In the genomic region with DNA sequence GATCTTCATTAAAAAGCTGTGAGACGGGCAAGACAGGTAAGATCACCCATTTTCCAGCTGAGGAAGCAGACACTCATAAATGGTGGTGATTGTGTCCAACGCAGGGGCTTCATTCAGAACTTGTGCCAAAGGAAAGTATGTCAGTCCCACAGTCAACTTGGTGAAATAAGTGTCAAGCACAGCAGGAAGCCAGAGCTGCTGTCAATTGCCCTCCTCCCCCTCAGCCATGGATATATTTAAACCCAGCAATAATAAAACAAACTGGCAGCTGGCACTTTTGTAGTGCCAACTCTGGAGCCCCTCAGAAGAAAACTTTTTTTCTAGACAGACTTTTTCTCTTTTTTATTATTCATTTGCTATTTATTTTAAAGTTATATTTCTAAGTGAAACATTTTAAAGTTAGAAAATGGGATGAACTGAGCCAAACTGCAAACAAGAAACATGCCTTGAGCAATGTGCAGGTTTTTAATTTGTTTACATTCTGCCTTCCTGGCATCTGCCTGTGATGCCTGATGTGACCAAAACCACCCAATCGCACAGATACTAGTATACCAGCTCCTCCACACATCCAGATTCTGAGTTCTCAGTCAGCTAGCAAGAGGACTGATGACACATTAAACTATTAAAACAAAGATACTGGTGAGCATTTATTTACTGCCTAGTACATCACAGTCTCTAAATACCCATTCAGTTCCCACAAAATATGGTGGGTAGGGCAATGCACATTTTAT, we compare ENCODE assay signal across 25 cellular contexts. TPM values are rescaled to one million over a fixed set of nuclear protein-coding genes. Genes with fewer than 3 reads are reported as not detected.
DNase-seq lines count a peak whose midpoint lies in the region.
"Had no signal": no experiment of that assay in that cellular context is flagged by ENCODE, and none has a peak within 500 bp of the region (broad histone marks: within the 10 kb centered on the region; RNA-seq: fewer than 3 reads in every experiment).

No MANE protein-coding gene starts in this region.

- H3K36me3 ChIP-seq in CD8-positive, alpha-beta memory T cell (ENCODE audit: insufficient read depth, low read length) = no peaks in the 10 kb centered on the region
- H3K36me3 ChIP-seq: spleen, thyroid gland had no signal

- POLR2A ChIA-PET in CD8-positive, alpha-beta memory T cell (lab: Charles Lee) = no interaction called here

- no peaks in the 10 kb centered on the region for H3K27me3 ChIP-seq in CD8-positive, alpha-beta memory T cell (ENCODE audit: insufficient read depth, low read length, poor library complexity, severe bottlenecking)
- H3K27me3 ChIP-seq: spleen, thyroid gland had no signal

- H3K4me3 Mint-ChIP-seq in CD8-positive, alpha-beta memory T cell = no peak overlapping the region
- H3K4me3 Mint-ChIP-seq: activated naive CD4-positive, alpha-beta T cell treated with anti-CD3 and anti-CD28 coated beads, Interleukin-2, amount 10 ng/mL, durations not matched to agents 7 days and 5 days; activated T-cell treated with anti-CD3 and anti-CD28 coated beads, Interleukin-2, amount 50 U/mL, for 72 hours; B cell; naive B cell; T-helper 1 cell treated with Interleukin-12 subunit alpha and Interleukin-12 subunit beta and Interleukin-4 antibody, amounts not matched to agents 30 μg/mL and 1 μg/mL, for 36 hours had no signal

- CTCF ChIA-PET in CD8-positive, alpha-beta memory T cell (lab: Charles Lee) = no interaction called here

- no peaks in the 10 kb centered on the region for H3K4me1 ChIP-seq in CD8-positive, alpha-beta memory T cell (ENCODE audit: insufficient read depth, low read length)
- H3K4me1 ChIP-seq: spleen, thyroid gland had no signal

- DNase-seq in DMS153 treated with DMSO at 0.1 percent for 48 hours (lab: John Stamatoyannopoulos, UW; ENCODE audit: unreplicated experiment) (peak; percentile 9), DMS153 (lab: John Stamatoyannopoulos, UW) (no peak), COR-L47 (lab: John Stamatoyannopoulos, UW) (peak; percentile 14), NCI-H2081 (lab: John Stamatoyannopoulos, UW) (peak; percentile 21 to 58), fibroblast of peridontal ligament (ENCODE audit: extremely low read depth) (peak; percentile 3), NCI-H526 treated with DMSO at 0.1 percent for 48 hours (lab: John Stamatoyannopoulos, UW) (no peak), HK-2 (ENCODE audit: unreplicated experiment) (no peak)
- DNase-seq in CD8-positive, alpha-beta memory T cell = no peak
- DNase-seq: 8988T; activated CD4-positive, alpha-beta T cell treated with anti-CD3 and anti-CD28 coated beads for 4 hours; activated naive CD4-positive, alpha-beta T cell treated with anti-CD3 and anti-CD28 coated beads, Interleukin-2, amount 10 ng/mL, durations not matched to agents 7 days and 5 days; activated T-cell treated with anti-CD3 and anti-CD28 coated beads, Interleukin-2, amount 50 U/mL, for 72 hours; head of caudate nucleus; mesenchymal stem cell; naive B cell; NCI-H187 treated with DMSO at 0.1 percent for 48 hours; NK-92 treated with Interleukin-12 subunit alpha and Interleukin-12 subunit beta, amount 100 ng/mL, for 24 hours; nucleus accumbens; spleen; stimulated activated CD4-positive, alpha-beta T cell treated with anti-CD3 and anti-CD28 coated beads, Interleukin-4, amount 100 ng/mL, for 1 hour; stimulated activated naive CD4-positive, alpha-beta T cell treated with Interleukin-2 at 50 U/mL for 16 hours; thyroid gland had no signal

- peaks cover 4 to 8% of the 10 kb centered on the region in 2 donors for H3K27me3 Mint-ChIP-seq in CD8-positive, alpha-beta memory T cell
- H3K27me3 Mint-ChIP-seq: activated naive CD4-positive, alpha-beta T cell treated with anti-CD3 and anti-CD28 coated beads, Interleukin-2, amount 10 ng/mL, durations not matched to agents 7 days and 5 days; B cell; naive B cell had no signal

- H3K9me3 Mint-ChIP-seq in CD8-positive, alpha-beta memory T cell = no peaks in the 10 kb centered on the region
- H3K9me3 Mint-ChIP-seq: activated naive CD4-positive, alpha-beta T cell treated with anti-CD3 and anti-CD28 coated beads, Interleukin-2, amount 10 ng/mL, durations not matched to agents 7 days and 5 days; activated T-cell treated with anti-CD3 and anti-CD28 coated beads, Interleukin-2, amount 50 U/mL, for 72 hours; naive B cell; T-helper 1 cell treated with Interleukin-12 subunit alpha and Interleukin-12 subunit beta and Interleukin-4 antibody, amounts not matched to agents 30 μg/mL and 1 μg/mL, for 36 hours had no signal

- H3K27ac Mint-ChIP-seq in CD8-positive, alpha-beta memory T cell = no peak overlapping the region
- H3K27ac Mint-ChIP-seq: activated naive CD4-positive, alpha-beta T cell treated with anti-CD3 and anti-CD28 coated beads, Interleukin-2, amount 10 ng/mL, durations not matched to agents 7 days and 5 days; activated T-cell treated with anti-CD3 and anti-CD28 coated beads, Interleukin-2, amount 50 U/mL, for 72 hours; B cell; naive B cell; T-helper 1 cell treated with Interleukin-12 subunit alpha and Interleukin-12 subunit beta and Interleukin-4 antibody, amounts not matched to agents 30 μg/mL and 1 μg/mL, for 36 hours had no signal

- no peaks in the 10 kb centered on the region for H3K9me3 ChIP-seq in CD8-positive, alpha-beta memory T cell (ENCODE audit: low read length)
- H3K9me3 ChIP-seq: spleen, thyroid gland had no signal

- peaks cover 0 to 5% (median 1%) of the 10 kb centered on the region in 3 donors for H3K36me3 Mint-ChIP-seq in CD8-positive, alpha-beta memory T cell
- H3K36me3 Mint-ChIP-seq: activated naive CD4-positive, alpha-beta T cell treated with anti-CD3 and anti-CD28 coated beads, Interleukin-2, amount 10 ng/mL, durations not matched to agents 7 days and 5 days had no signal

- H3K4me1 Mint-ChIP-seq in CD8-positive, alpha-beta memory T cell = peaks cover 2 to 18% (median 16%) of the 10 kb centered on the region in 3 donors
- H3K4me1 Mint-ChIP-seq: activated naive CD4-positive, alpha-beta T cell treated with anti-CD3 and anti-CD28 coated beads, Interleukin-2, amount 10 ng/mL, durations not matched to agents 7 days and 5 days; B cell; naive B cell had no signal

- no peak overlapping the region for H3K4me3 ChIP-seq in CD8-positive, alpha-beta memory T cell (ENCODE audit: low read length)
- H3K4me3 ChIP-seq: spleen, thyroid gland had no signal

- H3K27ac ChIP-seq in CD8-positive, alpha-beta memory T cell (ENCODE audit: low read depth, low read length) = no peak overlapping the region
- H3K27ac ChIP-seq: HL-60, spleen, thyroid gland had no signal

RNA-seq across cellular contexts. Expression of a gene that starts 17.0 kb away (rescaled TPM):
- 10 to 100 TPM; 52.4 to 53.0 TPM for total RNA-seq in CD8-positive, alpha-beta memory T cell
- 49.0 TPM for polyA plus RNA-seq in CD8-positive, alpha-beta memory T cell

Comparison
In these comparisons a context has a peak if more than half of its experiments do, and no peak if none do; other contexts are left out.
1. DNase-seq: peak in DMS153 treated with DMSO at 0.1 percent for 48 hours (single experiment), COR-L47 (single experiment), NCI-H2081 (2 of 2) and fibroblast of peridontal ligament (single experiment); none in DMS153 (single experiment), NCI-H526 treated with DMSO at 0.1 percent for 48 hours (single experiment), CD8-positive, alpha-beta memory T cell (0 of 5) and HK-2 (single experiment).